In the genomic region with DNA sequence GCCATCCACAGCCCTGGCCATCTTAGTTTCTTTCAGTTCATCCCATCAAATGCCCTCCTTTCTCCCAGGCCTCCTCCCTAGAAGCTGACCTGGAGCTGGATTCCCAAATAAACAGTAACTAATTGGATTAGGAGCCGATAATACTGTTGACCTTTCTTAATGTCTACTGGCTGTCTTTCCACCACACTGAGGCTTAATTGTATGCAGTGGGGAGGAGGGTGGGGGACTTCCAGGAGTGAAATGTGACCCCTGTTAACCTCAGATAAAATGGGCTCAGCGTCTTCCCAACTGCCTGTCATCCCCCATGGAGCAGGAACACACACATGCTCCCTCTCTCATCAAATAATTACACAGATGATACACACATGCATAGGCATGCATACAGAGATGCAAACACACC, we compare ENCODE assay signal across 22 cellular contexts. TPM values are rescaled to one million over a fixed set of nuclear protein-coding genes. Genes with fewer than 3 reads are reported as not detected.
A peak's percentile ranks its signal among the peaks of the same experiment; 100 is the strongest.
DNase-seq lines count a peak whose midpoint lies in the region; ATAC-seq and TF ChIP-seq lines count a peak whose summit lies in the region.
"Had no signal": no experiment of that assay in that cellular context is flagged by ENCODE, and none has a peak within 500 bp of the region (broad histone marks: within the 10 kb centered on the region; RNA-seq: fewer than 3 reads in every experiment).

No MANE protein-coding gene starts in this region.

- H2BK120ac ChIP-seq in neuronal stem cell (ENCODE audit: low read depth, low read length) = no peak overlapping the region

- no peak overlapping the region for H3K14ac ChIP-seq in neuronal stem cell (ENCODE audit: low read length)

- H4K8ac ChIP-seq in neuronal stem cell (ENCODE audit: low read depth, low read length) = no peak overlapping the region

- H3K18ac ChIP-seq in neuronal stem cell (ENCODE audit: low read length) = no peak overlapping the region

- no peak overlapping the region for H2BK15ac ChIP-seq in neuronal stem cell (ENCODE audit: low read length)

- no peaks in the 10 kb centered on the region for H3K79me1 ChIP-seq in neuronal stem cell (ENCODE audit: low read depth, low read length)

- H3K9ac ChIP-seq in endodermal cell (ENCODE audit: extremely low read depth, low read length, poor library complexity, severe bottlenecking) (no peak overlapping the region), neuronal stem cell (ENCODE audit: low read depth, low read length, poor library complexity) (no peak overlapping the region)

- H2AFZ ChIP-seq in neuronal stem cell (ENCODE audit: low read length) = no peak overlapping the region

- no peak overlapping the region for H3K27ac Mint-ChIP-seq in endodermal cell
- H3K27ac Mint-ChIP-seq: CD4-positive, alpha-beta memory T cell; T-cell had no signal

- no peaks in the 10 kb centered on the region for H3K9me3 Mint-ChIP-seq in endodermal cell
- H3K9me3 Mint-ChIP-seq: CD4-positive, alpha-beta memory T cell; T-cell had no signal

- H3K4ac ChIP-seq in neuronal stem cell (ENCODE audit: low read length) = no peak overlapping the region

- no peak overlapping the region for H2BK5ac ChIP-seq in neuronal stem cell (ENCODE audit: low read length)

- H3K27me3 Mint-ChIP-seq in endodermal cell (ENCODE audit: insufficient read depth) = peaks cover 75% of the 10 kb centered on the region

- H3K4me1 ChIP-seq in endodermal cell (ENCODE audit: control insufficient read depth, insufficient read depth, low read length) (peaks cover 28% of the 10 kb centered on the region), neuronal stem cell (ENCODE audit: control insufficient read depth in 2 of 2, insufficient read depth in 1 of 2, low read depth in 1 of 2, low read length in 2 of 2) (peaks cover 8 to 33% of the 10 kb centered on the region in 2 donors)
- H3K4me1 ChIP-seq: SJSA1 had no signal

- H3K4me1 Mint-ChIP-seq in endodermal cell = peaks cover 48% of the 10 kb centered on the region

- no peaks in the 10 kb centered on the region for H3K36me3 Mint-ChIP-seq in endodermal cell (ENCODE audit: low read depth)
- H3K36me3 Mint-ChIP-seq: CD4-positive, alpha-beta memory T cell; T-cell had no signal

- TF ChIP-seq CTCF in endodermal cell (conservative IDR thresholded peaks at IDR 0.05) = no peak

- 0 to 20% methylated on average over 1 to 2 of the region's 2 CpGs for WGBS in endodermal cell (ENCODE audit: insufficient coverage in 1 of 2, insufficient read length in 1 of 2), 2 experiments
- WGBS in neuronal stem cell (ENCODE audit: extremely low coverage in 2 of 2, insufficient read length in 2 of 2, insufficient replicate concordance in 1 of 2), 2 donors = no CpG with 5 or more reads among the region's 2 CpGs

- H4K91ac ChIP-seq in neuronal stem cell (ENCODE audit: low read depth, low read length, poor library complexity) = no peak overlapping the region

- no peaks in the 10 kb centered on the region for H3K36me3 ChIP-seq in H7 (replicated peaks; ENCODE audit: control insufficient read depth, insufficient read depth, low read length)
- no peaks in the 10 kb centered on the region for H3K36me3 ChIP-seq in endodermal cell (ENCODE audit: control insufficient read depth, insufficient read depth, low read length)
- no peaks in the 10 kb centered on the region for H3K36me3 ChIP-seq in neuronal stem cell (replicated peaks in 1 of 2; ENCODE audit: control insufficient read depth in 2 of 2, insufficient read depth in 2 of 2, low read length in 2 of 2)
- H3K36me3 ChIP-seq: SJSA1 had no signal

- no peak overlapping the region for H2BK12ac ChIP-seq in neuronal stem cell (ENCODE audit: low read length)

- ATAC-seq in left lobe of liver = no peak
- ATAC-seq: T-cell had no signal

- H3K4me3 Mint-ChIP-seq in endodermal cell = no peak overlapping the region
- H3K4me3 Mint-ChIP-seq: CD4-positive, alpha-beta memory T cell had no signal

- H3K27ac ChIP-seq in endodermal cell (ENCODE audit: low read depth, low read length) = no peak overlapping the region
- H3K27ac ChIP-seq in neuronal stem cell (replicated peaks; ENCODE audit: low read length) = no peak overlapping the region
- H3K27ac ChIP-seq: HL-60, SJSA1 had no signal

- DNase-seq in H7 (peak; percentile 33), NCI-H69 (lab: John Stamatoyannopoulos, UW) (peak; percentile 77), endodermal cell (peak; percentile 73), neuronal stem cell (ENCODE audit: low spot score) (peak; percentile 75), left lobe of liver (ENCODE audit: low spot score) (no peak), NCI-H2196 (lab: John Stamatoyannopoulos, UW; ENCODE audit: unreplicated experiment) (no peak)
- DNase-seq in activated CD4-positive, alpha-beta T cell treated with anti-CD3 and anti-CD28 coated beads for 48 hours = no peak
- DNase-seq: C1 segment of cervical spinal cord; CD4-positive, alpha-beta memory T cell; COR-L47; NCI-H1048; NCI-H1436; NCI-H187; NCI-H226; NCI-H510A; Right ventricle myocardium superior; RPMI8226; T-cell had no signal

- peaks cover 47% of the 10 kb centered on the region for H3K27me3 ChIP-seq in H7 (ENCODE audit: control insufficient read depth, insufficient read depth, low read length)
- H3K27me3 ChIP-seq in endodermal cell (ENCODE audit: control insufficient read depth, insufficient read depth, low read length, poor library complexity, severe bottlenecking) = peaks cover 65% of the 10 kb centered on the region
- H3K27me3 ChIP-seq in neuronal stem cell (ENCODE audit: control insufficient read depth in 3 of 3, insufficient read depth in 3 of 3, low read depth in 1 of 3, low read length in 3 of 3) = peaks cover 15 to 77% (median 54%) of the 10 kb centered on the region in 3 experiments

- H3K4me2 ChIP-seq in neuronal stem cell (ENCODE audit: insufficient read depth, low read length, poor library complexity, severe bottlenecking) = peak overlapping the region; percentile 29

- no peaks in the 10 kb centered on the region for H3K9me3 ChIP-seq in endodermal cell (ENCODE audit: control insufficient read depth, low read length)
- H3K9me3 ChIP-seq in neuronal stem cell (replicated peaks in 1 of 2; ENCODE audit: control insufficient read depth in 2 of 2, insufficient read depth in 1 of 2, low read depth in 1 of 2, low read length in 2 of 2) = no peaks in the 10 kb centered on the region
- H3K9me3 ChIP-seq: SJSA1 had no signal

- H2AK5ac ChIP-seq in neuronal stem cell (ENCODE audit: low read depth, low read length) = no peak overlapping the region

- no peak overlapping the region for H3K23ac ChIP-seq in neuronal stem cell (ENCODE audit: low read depth, low read length, poor library complexity)

- H3K4me3 ChIP-seq in H7 (ENCODE audit: insufficient read depth, low read depth, low read length) (no peak overlapping the region), endodermal cell (ENCODE audit: low read length) (no peak overlapping the region), neuronal stem cell (ENCODE audit: low read length in 2 of 2) (no peak overlapping the region)
- H3K4me3 ChIP-seq: SJSA1 had no signal

RNA-seq across cellular contexts. Expression of a gene that starts 53.7 kb away (rescaled TPM):
- total RNA-seq in H7 (2014; rRNA removed; shearing (Covaris generic)) = not detected in 2 replicates
- total RNA-seq in endodermal cell (not detected), left lobe of liver (not detected)
- polyA plus RNA-seq in endodermal cell (2013, experiment 1 of 2) = 2.0 TPM
- polyA plus RNA-seq in endodermal cell (2013, experiment 2 of 2) = 1.8 TPM
- polyA plus RNA-seq in neuronal stem cell (2013, experiment 1 of 2) = not detected
- not detected for polyA plus RNA-seq in neuronal stem cell (2013, experiment 2 of 2)
- total RNA-seq: A673; CD4-positive, alpha-beta memory T cell; H4; Right ventricle myocardium superior; SJSA1; T-cell had no signal
- polyA plus RNA-seq: CD4-positive, alpha-beta memory T cell had no signal

Comparison
In these comparisons a context has a peak if more than half of its experiments do, and no peak if none do; other contexts are left out.
1. DNase-seq: peak in H7 (single experiment), NCI-H69 (single experiment), endodermal cell (single experiment) and neuronal stem cell (single experiment); none in activated CD4-positive, alpha-beta T cell treated with anti-CD3 and anti-CD28 coated beads for 48 hours (single experiment), left lobe of liver (single experiment) and NCI-H2196 (single experiment).